19 cellular contexts compared by ENCODE assay signal in the genomic region with DNA sequence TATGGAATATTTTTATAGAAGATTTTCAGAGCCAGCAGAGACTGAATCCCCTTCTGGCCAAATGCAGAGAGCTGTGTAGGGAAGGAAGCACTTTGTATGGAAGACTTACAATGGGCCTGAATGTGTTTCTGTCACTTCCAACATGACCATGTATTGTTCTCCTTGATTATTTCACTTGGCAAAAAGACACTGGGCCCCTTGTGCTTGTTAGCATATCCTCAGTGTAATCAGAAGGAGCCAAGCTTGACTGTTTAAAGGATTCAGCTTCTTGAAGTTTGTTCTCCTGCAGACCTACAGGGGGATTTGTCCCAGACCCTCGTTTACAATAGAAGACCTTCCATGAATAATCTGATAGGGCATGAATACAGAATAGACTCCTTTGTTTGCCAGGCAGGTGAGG. TPM values are rescaled to one million over a fixed set of nuclear protein-coding genes. Genes with fewer than 3 reads are reported as not detected.
A peak's percentile ranks its signal among the peaks of the same experiment; 100 is the strongest.
DNase-seq lines count a peak whose midpoint lies in the region; ATAC-seq, FAIRE-seq and TF ChIP-seq lines count a peak whose summit lies in the region.
"Had no signal": no experiment of that assay in that cellular context is flagged by ENCODE, and none has a peak within 500 bp of the region (broad histone marks: within the 10 kb centered on the region; RNA-seq: fewer than 3 reads in every experiment).

No MANE protein-coding gene starts in this region.

- TF ChIP-seq CTCF in WTC11 (IDR thresholded peaks at IDR 0.05): no peak

- H3K27ac Mint-ChIP-seq in WTC11: peak overlapping the region; percentile 20; the same call in 1 of the 2 replicates

- no peak for DNase-seq in WTC11 (ENCODE audit: low spot score)
- peak; percentile 8 to 12 for DNase-seq in frontal cortex (ENCODE audit: low spot score in 2 of 2)
- DNase-seq in midbrain (lab: John Stamatoyannopoulos, UW): peak; percentile 60
- no peak for DNase-seq in D341Med (ENCODE audit: low spot score)
- no peak for DNase-seq in NCI-H2171 (lab: John Stamatoyannopoulos, UW)
- no peak for DNase-seq in urothelium cell line (ENCODE audit: low spot score)
- DNase-seq: ACHN, AML-193, Caco-2, HCEC 1CT, MV-4-11, NCI-H1417 treated with DMSO at 0.1 percent for 48 hours, NCI-H1930, NCI-H446 treated with DMSO at 0.1 percent for 48 hours, NCI-H748 treated with DMSO at 0.1 percent for 48 hours had no signal

- no peaks in the 10 kb centered on the region for H3K9me3 Mint-ChIP-seq in WTC11

- H3K27me3 Mint-ChIP-seq in WTC11 (ENCODE audit: low read depth): no peaks in the 10 kb centered on the region

- CTCF ChIA-PET in WTC11 (lab: Charles Lee): interaction anchor here (1.0 to 1.4 kb wide), 4 partner anchors 9 to 463 kb away, joined by 3 to 4 read pairs (median 4); no protein-coding TSS in a partner anchor

- peak; percentile 87 for ATAC-seq in WTC11
- no peak for ATAC-seq in HG03159 (IDR thresholded peaks at IDR 0.05; ENCODE audit: unreplicated experiment)
- ATAC-seq: K562 had no signal

- POLR2A ChIA-PET in WTC11 (lab: Charles Lee): interaction anchor here (0.6 kb wide), 1 partner anchor 309 kb away, joined by 3 read pairs; no protein-coding TSS in a partner anchor

- peaks cover 21% of the 10 kb centered on the region for H3K4me1 Mint-ChIP-seq in WTC11

- FAIRE-seq in frontal cortex (lab: Jason Lieb, UNC): no peak
- no peak for FAIRE-seq in urothelium cell line (lab: Jason Lieb, UNC)
- FAIRE-seq: GM19239, K562 had no signal

- H3K4me3 Mint-ChIP-seq in WTC11: no peak overlapping the region

- H3K36me3 Mint-ChIP-seq in WTC11: peaks cover 13% of the 10 kb centered on the region

TF ChIP-seq in WTC11, 78 proteins besides CTCF, POLR2A, EP300 and RAD21:
- TF ChIP-seq TCF7 (CRISPR knock-in tag; IDR thresholded peaks at IDR 0.05; ENCODE audit: low read depth) (no peak), RELA (CRISPR knock-in tag; IDR thresholded peaks at IDR 0.05; ENCODE audit: borderline replicate concordance) (no peak), ZBTB21 (CRISPR knock-in tag; IDR thresholded peaks at IDR 0.05; ENCODE audit: borderline replicate concordance) (no peak)
TF ChIP-seq in WTC11: peak in this region for 0.

RNA-seq across cellular contexts. Expression of gene UBE2U, which starts 48.1 kb away (rescaled TPM):
- total RNA-seq in WTC11 (2021) (not detected in 3 replicates), frontal cortex (not detected)
- total RNA-seq: Caco-2, K562, SJSA1 had no signal

Comparison
In these comparisons a context has a peak if more than half of its experiments do, and no peak if none do; other contexts are left out.
1. DNase-seq: peak in frontal cortex (2 of 2) and midbrain (single experiment); none in WTC11 (single experiment), D341Med (single experiment), NCI-H2171 (single experiment) and urothelium cell line (single experiment).